10 cellular contexts compared by ENCODE assay signal in genomic region chr21:14833221-14833620, GRCh38.
"Had no signal": no experiment of that assay in that cellular context is flagged by ENCODE, and none has a peak within 500 bp of the region (broad histone marks: within the 10 kb centered on the region; RNA-seq: fewer than 3 reads in every experiment).

No MANE protein-coding gene starts in this region.

- H3K4me2 ChIP-seq: KMS-11 had no signal

- H3K27ac ChIP-seq: GM23248, KMS-11 had no signal

- H3K4me3 ChIP-seq: GM23248 had no signal

- H3K9ac ChIP-seq: GM23248, KMS-11 had no signal

- H2AFZ ChIP-seq: GM23248 had no signal

- DNase-seq: GM23248, H9, HCEC 1CT, IMR-90, Karpas-422, KBM-7 had no signal

- FAIRE-seq: H1, H54, HTR-8/SVneo had no signal
